ENCODE assay signal across 8 cellular contexts in the genomic region with DNA sequence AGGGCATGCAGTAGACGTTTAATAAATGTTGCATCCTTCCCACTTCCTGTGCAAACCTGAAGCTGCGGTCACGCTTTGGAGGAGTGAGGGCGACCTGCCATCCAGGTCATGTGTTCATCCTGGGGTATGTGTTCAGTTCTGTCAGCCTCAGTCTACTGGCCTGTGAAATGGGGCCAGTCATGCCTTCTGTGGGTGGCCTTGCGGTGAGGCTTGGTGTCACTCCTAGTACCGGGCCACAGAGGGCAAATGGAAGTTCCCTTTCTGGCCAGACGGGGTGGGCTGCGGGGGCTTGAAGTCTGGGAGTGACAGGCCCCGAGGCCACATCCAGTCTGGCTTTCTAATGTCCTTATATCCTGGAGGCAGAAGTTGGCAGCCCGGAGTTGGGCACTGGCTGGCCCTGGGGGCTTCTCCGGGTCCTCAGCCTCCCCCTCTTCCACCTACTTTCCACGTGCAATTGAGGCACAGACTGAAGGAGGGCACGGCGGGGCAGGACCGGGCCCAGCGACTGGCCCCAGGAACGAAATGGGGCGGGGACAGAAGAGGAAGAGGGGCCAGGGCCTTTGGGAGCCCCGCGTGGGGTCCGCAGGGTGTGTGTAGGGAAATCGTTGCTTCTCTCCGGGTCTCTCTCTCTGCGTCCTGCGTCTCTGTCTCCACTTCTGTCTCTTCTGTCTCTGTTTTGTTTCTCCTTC. TPM values are rescaled to one million over a fixed set of nuclear protein-coding genes. Genes with fewer than 3 reads are reported as not detected.
DNase-seq lines count a peak whose midpoint lies in the region; ATAC-seq and TF ChIP-seq lines count a peak whose summit lies in the region.

No MANE protein-coding gene starts in this region.

- peak in 1 of 2 donors; percentile 8 for TF ChIP-seq CTCF in left lung (IDR thresholded peaks at IDR 0.05)

- peak overlapping the region; percentile 55 to 82 (median 69) for H3K9ac ChIP-seq in BLaER1 treated with 17β-estradiol and CSF1 and Interleukin-3, amounts not matched to agents 10 nM and 100 nM
- peak overlapping the region; percentile 26 for H3K9ac ChIP-seq in HUES6 (ENCODE audit: low read length)

- H3K9me3 ChIP-seq in BLaER1 treated with 17β-estradiol and CSF1 and Interleukin-3, amounts not matched to agents 10 nM and 100 nM (replicated peaks in 1 of 11) = no peaks in the 10 kb centered on the region
- H3K9me3 ChIP-seq in HUES6 (ENCODE audit: control insufficient read depth, insufficient read depth, low read depth, low read length) (no peaks in the 10 kb centered on the region), left lung (no peaks in the 10 kb centered on the region), thymus (ENCODE audit: control insufficient read depth) (no peaks in the 10 kb centered on the region)

- H3K4me3 ChIP-seq in BLaER1 treated with 17β-estradiol and CSF1 and Interleukin-3, amounts not matched to agents 10 nM and 100 nM = peak overlapping the region; percentile 39 to 66 (median 54)
- peak overlapping the region; percentile 67 for H3K4me3 ChIP-seq in HUES6 (ENCODE audit: low read depth, low read length)
- H3K4me3 ChIP-seq in left lung = peak overlapping the region; percentile 66 to 67
- peak overlapping the region; percentile 40 for H3K4me3 ChIP-seq in thymus (ENCODE audit: low read length)

- H3K27me3 ChIP-seq in BLaER1 treated with 17β-estradiol and CSF1 and Interleukin-3, amounts not matched to agents 10 nM and 100 nM = peaks cover 0 to 13% (median 0%) of the 10 kb centered on the region in 11 experiments; a peak in 4 of 22 replicates
- H3K27me3 ChIP-seq in HUES6 (ENCODE audit: control insufficient read depth, insufficient read depth, low read length) (peaks cover 67% of the 10 kb centered on the region), left lung (peaks cover 0 to 41% of the 10 kb centered on the region in 2 donors), thymus (ENCODE audit: control insufficient read depth, insufficient read depth) (peaks cover 43% of the 10 kb centered on the region)

- WGBS in thymus = 15% methylated on average over 25 of the region's 25 CpGs

- peaks cover 69 to 99% (median 93%) of the 10 kb centered on the region in 10 experiments for H3K4me1 ChIP-seq in BLaER1 treated with 17β-estradiol and CSF1 and Interleukin-3, amounts not matched to agents 10 nM and 100 nM
- H3K4me1 ChIP-seq in HUES6 (ENCODE audit: control insufficient read depth, insufficient read depth, low read length) (peaks cover 17% of the 10 kb centered on the region), left lung (peaks cover 10 to 52% of the 10 kb centered on the region in 2 donors), thymus (ENCODE audit: control insufficient read depth, insufficient read depth, low read length) (no peaks in the 10 kb centered on the region)

- peak; percentile 29 for DNase-seq in amniotic epithelial cell (ENCODE audit: low read depth)
- peak in 1 of 2 donors; percentile 60 for DNase-seq in left lung
- DNase-seq in NCI-H69 (lab: John Stamatoyannopoulos, UW) = no peak
- no peak for DNase-seq in NCI-H226

- ATAC-seq in left lung (peak; percentile 10), GM21447 (IDR thresholded peaks at IDR 0.05; ENCODE audit: unreplicated experiment) (no peak)

- H3K36me3 ChIP-seq in BLaER1 treated with 17β-estradiol and CSF1 and Interleukin-3, amounts not matched to agents 10 nM and 100 nM = no peaks in the 10 kb centered on the region
- H3K36me3 ChIP-seq in HUES6 (ENCODE audit: control insufficient read depth, insufficient read depth, low read length) = no peaks in the 10 kb centered on the region
- no peaks in the 10 kb centered on the region for H3K36me3 ChIP-seq in left lung
- no peaks in the 10 kb centered on the region for H3K36me3 ChIP-seq in thymus (ENCODE audit: control insufficient read depth, insufficient read depth)

- H3K27ac ChIP-seq in BLaER1 treated with 17β-estradiol and CSF1 and Interleukin-3, amounts not matched to agents 10 nM and 100 nM = peak overlapping the region; percentile 48 to 82 (median 70)
- H3K27ac ChIP-seq in HUES6 (ENCODE audit: low read depth, low read length) = no peak overlapping the region
- peak overlapping the region; percentile 57 to 78 for H3K27ac ChIP-seq in left lung
- no peak overlapping the region for H3K27ac ChIP-seq in thymus (ENCODE audit: low read depth)

- H3K4me2 ChIP-seq in BLaER1 treated with 17β-estradiol and CSF1 and Interleukin-3, amounts not matched to agents 10 nM and 100 nM = peak overlapping the region; percentile 79 to 98 (median 94)

- peaks cover 0 to 76% (median 7%) of the 10 kb centered on the region in 11 experiments; a peak in 7 of 22 replicates for H4K20me1 ChIP-seq in BLaER1 treated with 17β-estradiol and CSF1 and Interleukin-3, amounts not matched to agents 10 nM and 100 nM

- intact Hi-C loops in left lung (cut with DNase I) = no loop called here

RNA-seq across cellular contexts. Expression of a gene that starts 11.1 kb away (rescaled TPM):
- 10 to 100 TPM; 21.4 to 21.6 TPM for total RNA-seq in left lung
- 4.8 TPM for polyA plus RNA-seq in thymus

RNA-seq across cellular contexts. Expression of a gene that starts 28.1 kb away (rescaled TPM):
- total RNA-seq in left lung = 100 to 1,000 TPM; 120 to 148 TPM
- 313 TPM for polyA plus RNA-seq in thymus

RNA-seq across cellular contexts. Expression of a gene that starts 51.0 kb away (rescaled TPM):
- 100 to 1,000 TPM; 133 to 175 TPM for total RNA-seq in left lung
- 291 TPM for polyA plus RNA-seq in thymus

Comparison
In these comparisons a context has a peak if more than half of its experiments do, and no peak if none do; other contexts are left out.
1. H3K27ac ChIP-seq: peak in BLaER1 treated with 17β-estradiol and CSF1 and Interleukin-3, amounts not matched to agents 10 nM and 100 nM (11 of 11) and left lung (2 of 2); none in HUES6 (single experiment) and thymus (single experiment).
2. Peak in every context shown above with its lines, with median percentiles within 50 percentile points of each other: H3K4me3 ChIP-seq.